Comparison of ENCODE assay signal across 8 cellular contexts in the genomic region with DNA sequence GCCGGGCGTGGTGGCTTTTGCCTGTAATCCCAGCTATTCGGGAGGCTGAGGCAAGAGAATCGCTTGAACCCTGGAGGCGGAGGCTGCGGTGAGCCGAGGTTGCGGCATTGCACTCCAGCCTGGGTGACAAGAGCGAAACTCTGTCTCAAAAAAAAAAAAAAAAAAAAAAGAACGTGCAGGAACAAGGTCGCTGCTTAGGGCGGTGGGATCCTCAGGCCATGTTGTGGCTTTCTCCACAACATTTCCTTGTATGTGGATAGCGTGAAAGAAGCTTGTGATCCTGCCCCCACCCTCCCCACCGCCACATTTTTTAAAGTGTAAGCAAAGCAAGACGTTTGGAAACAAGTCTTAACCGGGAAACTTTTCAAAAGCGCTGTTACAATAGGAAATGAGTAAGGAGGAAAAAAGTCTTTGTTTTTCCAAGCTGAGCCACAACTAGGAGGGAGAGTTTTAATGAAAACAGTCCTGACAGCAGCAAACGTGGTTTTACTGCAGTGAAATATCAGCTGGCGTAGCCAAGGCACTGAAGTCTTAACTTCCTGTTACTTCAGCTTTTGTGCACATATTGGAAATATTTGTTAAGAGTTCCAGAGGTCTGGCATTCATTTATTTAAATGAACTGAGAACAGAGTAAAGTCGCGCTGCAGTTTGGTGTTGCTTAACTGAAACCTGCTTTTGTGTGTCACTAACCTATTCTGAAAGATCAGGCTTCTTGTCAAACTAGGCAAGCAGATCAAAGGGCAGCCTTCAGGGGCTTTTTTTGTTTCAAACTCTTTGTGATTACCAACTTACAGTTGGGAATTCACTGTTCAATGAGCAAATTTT. TPM values are rescaled to one million over a fixed set of nuclear protein-coding genes. Genes with fewer than 3 reads are reported as not detected.
DNase-seq lines count a peak whose midpoint lies in the region; FAIRE-seq and TF ChIP-seq lines count a peak whose summit lies in the region.

No MANE protein-coding gene starts in this region.

- H3K36me3 Mint-ChIP-seq in neural crest cell (ENCODE audit: low read depth) = peaks cover 17% of the 10 kb centered on the region

- no peaks in the 10 kb centered on the region for H3K9me3 ChIP-seq in fibroblast of lung (ENCODE audit: control insufficient read depth, insufficient read depth, low read depth, low read length)

- no peak for DNase-seq in LNCaP clone FGC (ENCODE audit: low read depth)
- peak; percentile 24 for DNase-seq in activated T-cell treated with anti-CD3 and anti-CD28 coated beads, Interleukin-2, amount 50 U/mL, for 1 hour
- DNase-seq in fibroblast of lung (ENCODE audit: low read depth in 2 of 2) = peak; percentile 99
- peak; percentile 18 for DNase-seq in neural crest cell (ENCODE audit: low read depth, low spot score)
- DNase-seq in mesenteric fat pad (ENCODE audit: low spot score) = no peak
- DNase-seq in NCI-H748 treated with DMSO at 0.1 percent for 48 hours (lab: John Stamatoyannopoulos, UW) = no peak
- no peak for DNase-seq in middle frontal gyrus (ENCODE audit: extremely low spot score, low spot score)

- H3K4me1 ChIP-seq in fibroblast of lung (ENCODE audit: control insufficient read depth, extremely low read depth, insufficient read depth, low read length) = peaks cover 12% of the 10 kb centered on the region

- peaks cover 68% of the 10 kb centered on the region for H3K79me2 ChIP-seq in fibroblast of lung (ENCODE audit: control insufficient read depth, insufficient read depth, low read length)

- H2AFZ ChIP-seq in fibroblast of lung (ENCODE audit: low read length) = no peak overlapping the region

- H3K27me3 Mint-ChIP-seq in neural crest cell (ENCODE audit: low read depth) = no peaks in the 10 kb centered on the region

- peaks cover 11% of the 10 kb centered on the region for H3K36me3 ChIP-seq in fibroblast of lung (ENCODE audit: control insufficient read depth, insufficient read depth, low read length)

- H3K4me1 Mint-ChIP-seq in neural crest cell = peaks cover 66% of the 10 kb centered on the region

- peak overlapping the region; percentile 97 for H3K27ac ChIP-seq in fibroblast of lung (ENCODE audit: insufficient read depth, low read length)

- H3K4me3 Mint-ChIP-seq in neural crest cell = peak overlapping the region; percentile 99

- no peaks in the 10 kb centered on the region for H3K27me3 ChIP-seq in fibroblast of lung (ENCODE audit: control insufficient read depth, insufficient read depth, low read length)

- FAIRE-seq in G401.6 (lab: Jason Lieb, UNC) = peak; percentile 67

- H4K20me1 ChIP-seq in fibroblast of lung (ENCODE audit: control insufficient read depth, extremely low read depth, insufficient read depth, low read length) = no peaks in the 10 kb centered on the region

- H3K9me3 Mint-ChIP-seq in neural crest cell = no peaks in the 10 kb centered on the region

- H3K4me3 ChIP-seq in LNCaP clone FGC (ENCODE audit: low read depth, low read length) (peak overlapping the region; percentile 99), fibroblast of lung (replicated peaks in 1 of 4; ENCODE audit: control extremely low read depth in 1 of 4, insufficient read depth in 1 of 4, low read depth in 3 of 4, low read length in 4 of 4) (peak overlapping the region; percentile 8 to 98 (median 90))

- peak overlapping the region; percentile 97 for H3K9ac ChIP-seq in fibroblast of lung (ENCODE audit: insufficient read depth, low read length)

- TF ChIP-seq CTCF in LNCaP clone FGC (IDR thresholded peaks at IDR 0.05; ENCODE audit: control insufficient read depth, extremely low read depth, insufficient read depth) (no peak), fibroblast of lung (conservative IDR thresholded peaks at IDR 0.05 in 1 of 2, IDR thresholded peaks at IDR 0.05 in 1 of 2; ENCODE audit: low read depth in 1 of 2, low read length in 2 of 2) (no peak), neural crest cell (conservative IDR thresholded peaks at IDR 0.05) (no peak)

- H3K4me2 ChIP-seq in fibroblast of lung (ENCODE audit: extremely low read depth, insufficient read depth, low read length) = peak overlapping the region; percentile 83

- peak overlapping the region; percentile 58 for H3K27ac Mint-ChIP-seq in neural crest cell (ENCODE audit: unreplicated experiment)

RNA-seq across cellular contexts. Expression of gene TGIF1, which starts 3.8 kb away (rescaled TPM):
- total RNA-seq in fibroblast of lung (157 and 163 TPM in 2 replicates), neural crest cell (49.1 and 57.9 TPM in 2 replicates), mesenteric fat pad (59.3 TPM)
- polyA plus RNA-seq in fibroblast of lung = 64.7 and 100 TPM in 2 replicates
- 33.3 and 41.6 TPM in 2 replicates for polyA plus RNA-seq in fibroblast of lung (2012)
- polyA minus RNA-seq in fibroblast of lung (ENCODE audit: low replicate concordance) = 51.2 and 55.0 TPM in 2 replicates

Comparison
In these comparisons a context has a peak if more than half of its experiments do, and no peak if none do; other contexts are left out.
1. DNase-seq: peak in activated T-cell treated with anti-CD3 and anti-CD28 coated beads, Interleukin-2, amount 50 U/mL, for 1 hour (single experiment), fibroblast of lung (2 of 2) and neural crest cell (single experiment); none in LNCaP clone FGC (single experiment), mesenteric fat pad (single experiment), NCI-H748 treated with DMSO at 0.1 percent for 48 hours (single experiment) and middle frontal gyrus (single experiment).